23 cellular contexts compared by ENCODE assay signal in genomic region chr4:96136056-96136455, GRCh38.
"Had no signal": no experiment of that assay in that cellular context is flagged by ENCODE, and none has a peak within 500 bp of the region (broad histone marks: within the 10 kb centered on the region; RNA-seq: fewer than 3 reads in every experiment).

No MANE protein-coding gene starts in this region.

- H3K27ac ChIP-seq: SJSA1, SK-N-MC had no signal

- H3K4me1 ChIP-seq: SJSA1 had no signal

- FAIRE-seq: HepG2 had no signal

- DNase-seq: IMR-90, Karpas-422, KG1, MG63, NCI-H1092, NCI-H1105 treated with DMSO at 0.1 percent for 48 hours, NCI-H1417 treated with DMSO at 0.1 percent for 48 hours, NCI-H187, NCI-H2029, NCI-H2081 treated with DMSO at 0.1 percent for 48 hours, NCI-H2171, NCI-H226, NCI-H446, NCI-H510A, NCI-H524 treated with DMSO at 0.1 percent for 48 hours, NCI-H69, NCI-H774, Right ventricle myocardium superior, RPMI8226, SIG-M5 had no signal

- H3K36me3 ChIP-seq: MG63, SJSA1 had no signal

- ATAC-seq: HepG2 had no signal

- H3K9me3 ChIP-seq: MG63, SJSA1 had no signal

- H3K27me3 ChIP-seq: MG63, SJSA1 had no signal

- H3K4me3 ChIP-seq: MG63, SJSA1, SK-N-MC had no signal
